1 cellular context compared by ENCODE assay signal in the genomic region with DNA sequence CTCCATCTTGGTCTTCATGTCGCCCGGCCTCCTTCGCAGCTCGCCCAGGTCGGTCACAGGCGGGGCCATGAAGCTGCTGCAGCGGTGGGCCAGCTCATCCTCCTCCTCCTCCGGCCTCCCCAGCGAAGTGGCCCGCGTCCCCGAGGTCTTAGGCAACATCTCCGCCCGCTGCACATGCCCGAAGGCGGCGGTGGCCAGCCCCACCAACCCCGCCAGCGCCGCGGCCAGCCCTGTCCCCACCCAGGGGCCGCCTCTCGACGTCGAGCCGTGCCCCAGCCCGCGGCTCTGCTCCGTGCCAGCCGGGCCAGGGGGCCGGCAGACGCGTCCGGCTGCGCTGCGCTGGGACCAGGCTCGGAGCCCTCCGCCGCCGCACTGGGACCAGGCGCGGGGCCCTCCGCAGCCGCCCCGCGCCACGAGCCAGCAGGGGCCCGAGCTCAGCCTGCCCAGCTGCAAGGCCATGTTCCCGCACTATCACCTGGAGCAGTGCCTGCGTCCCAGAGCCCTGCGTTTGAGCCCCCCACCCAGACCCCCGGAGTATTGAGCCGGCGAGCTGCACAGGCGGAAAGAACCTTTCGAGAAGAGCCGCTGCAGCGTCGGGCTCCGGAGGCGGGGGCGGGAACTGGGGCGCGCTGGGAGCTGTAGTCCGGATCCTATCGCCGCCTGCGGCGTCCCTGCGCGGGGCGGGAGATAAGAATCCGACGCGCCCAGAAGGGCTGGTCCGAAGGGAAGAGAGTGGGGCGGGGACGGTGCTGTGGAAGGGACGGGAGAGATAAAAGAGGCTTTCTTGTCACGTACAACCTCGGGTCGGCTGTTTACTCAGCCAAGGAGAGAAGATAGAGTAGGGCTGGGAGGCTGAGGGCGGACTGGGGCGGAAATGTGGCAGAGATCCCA.
A peak's percentile ranks its signal among the peaks of the same experiment; 100 is the strongest.
TF ChIP-seq lines count a peak whose summit lies in the region.

A gene (minus strand): TSS at position 566 of the 891 bp plus-strand sequence. CDS start 107 bp downstream, at position 459.

TF ChIP-seq in HepG2, 621 proteins besides CTCF, POLR2A, EP300 and RAD21 (continued from another document and continues in another):
- TF ChIP-seq, protein P1, sequence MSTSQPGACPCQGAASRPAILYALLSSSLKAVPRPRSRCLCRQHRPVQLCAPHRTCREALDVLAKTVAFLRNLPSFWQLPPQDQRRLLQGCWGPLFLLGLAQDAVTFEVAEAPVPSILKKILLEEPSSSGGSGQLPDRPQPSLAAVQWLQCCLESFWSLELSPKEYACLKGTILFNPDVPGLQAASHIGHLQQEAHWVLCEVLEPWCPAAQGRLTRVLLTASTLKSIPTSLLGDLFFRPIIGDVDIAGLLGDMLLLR (CRISPR knock-in tag; IDR thresholded peaks at IDR 0.05): no peak
- TF ChIP-seq MAZ (IDR thresholded peaks at IDR 0.05; ENCODE audit: borderline replicate concordance, low read depth, low read length) (peak; percentile 68; the same call in 1 of the 2 replicates), MAZ (CRISPR knock-in tag; IDR thresholded peaks at IDR 0.05; ENCODE audit: low read depth) (peak; percentile 71), PAF1 (CRISPR knock-in tag; IDR thresholded peaks at IDR 0.05) (no peak), ZNF264 (CRISPR knock-in tag; IDR thresholded peaks at IDR 0.05) (no peak), JUN (CRISPR knock-in tag; IDR thresholded peaks at IDR 0.05) (no peak), ZNF605 (CRISPR knock-in tag; IDR thresholded peaks at IDR 0.05) (peak; percentile 97), ZNF543 (CRISPR knock-in tag; IDR thresholded peaks at IDR 0.05) (no peak), HMG20A (CRISPR knock-in tag; IDR thresholded peaks at IDR 0.05; ENCODE audit: borderline replicate concordance) (peak; percentile 71; the same call in 1 of the 2 replicates), ZNF557 (CRISPR knock-in tag; IDR thresholded peaks at IDR 0.05) (no peak), GABPA (IDR thresholded peaks at IDR 0.05; ENCODE audit: low read depth, low read length) (peak; percentile 40; the same call in 1 of the 2 replicates), GABPA (CRISPR knock-in tag; IDR thresholded peaks at IDR 0.05; ENCODE audit: low read depth) (peak; percentile 80), MYNN (CRISPR knock-in tag; IDR thresholded peaks at IDR 0.05; ENCODE audit: low read depth) (no peak), FOXK1 (CRISPR knock-in tag; IDR thresholded peaks at IDR 0.05; ENCODE audit: borderline replicate concordance, low read depth) (peak; percentile 54; the same call in 1 of the 2 replicates), ZNF816 (CRISPR knock-in tag; IDR thresholded peaks at IDR 0.05; ENCODE audit: borderline replicate concordance) (peak; percentile 72; the same call in 1 of the 2 replicates), ZNF619 (CRISPR knock-in tag; IDR thresholded peaks at IDR 0.05) (no peak), HNRNPUL1 (IDR thresholded peaks at IDR 0.05; ENCODE audit: low read depth, low read length) (no peak), ZNF766 (CRISPR knock-in tag; IDR thresholded peaks at IDR 0.05; ENCODE audit: borderline replicate concordance) (no peak; the same call in 1 of the 2 replicates), ELF1 (CRISPR knock-in tag; IDR thresholded peaks at IDR 0.05) (peak; percentile 86), ZNF747 (CRISPR knock-in tag; IDR thresholded peaks at IDR 0.05; ENCODE audit: borderline replicate concordance) (peak; percentile 85; the same call in 1 of the 2 replicates), PHF8 (CRISPR knock-in tag; IDR thresholded peaks at IDR 0.05) (peak; percentile 80), SMYD3 (CRISPR knock-in tag; IDR thresholded peaks at IDR 0.05) (no peak; the same call in 1 of the 2 replicates), JARID2 (CRISPR knock-in tag; IDR thresholded peaks at IDR 0.05; ENCODE audit: insufficient replicate concordance) (no peak), GATAD1 (CRISPR knock-in tag; IDR thresholded peaks at IDR 0.05) (peak; percentile 62), ESRRA (CRISPR knock-in tag; IDR thresholded peaks at IDR 0.05; ENCODE audit: low read depth) (0 out of 2 replicates have a peak, but pooled peaks have one; percentile 11), ZBTB38 (CRISPR knock-in tag; IDR thresholded peaks at IDR 0.05) (peak; percentile 25; the same call in 1 of the 2 replicates), RNF2 (conservative IDR thresholded peaks at IDR 0.05; ENCODE audit: low read depth) (0 out of 2 replicates have a peak, but pooled peaks have one; percentile 33), PRMT3 (CRISPR knock-in tag; IDR thresholded peaks at IDR 0.05; ENCODE audit: borderline replicate concordance, low read depth) (no peak), AHR (CRISPR knock-in tag; IDR thresholded peaks at IDR 0.05) (0 out of 2 replicates have a peak, but pooled peaks have one; percentile 67)
- TF ChIP-seq, protein P2, sequence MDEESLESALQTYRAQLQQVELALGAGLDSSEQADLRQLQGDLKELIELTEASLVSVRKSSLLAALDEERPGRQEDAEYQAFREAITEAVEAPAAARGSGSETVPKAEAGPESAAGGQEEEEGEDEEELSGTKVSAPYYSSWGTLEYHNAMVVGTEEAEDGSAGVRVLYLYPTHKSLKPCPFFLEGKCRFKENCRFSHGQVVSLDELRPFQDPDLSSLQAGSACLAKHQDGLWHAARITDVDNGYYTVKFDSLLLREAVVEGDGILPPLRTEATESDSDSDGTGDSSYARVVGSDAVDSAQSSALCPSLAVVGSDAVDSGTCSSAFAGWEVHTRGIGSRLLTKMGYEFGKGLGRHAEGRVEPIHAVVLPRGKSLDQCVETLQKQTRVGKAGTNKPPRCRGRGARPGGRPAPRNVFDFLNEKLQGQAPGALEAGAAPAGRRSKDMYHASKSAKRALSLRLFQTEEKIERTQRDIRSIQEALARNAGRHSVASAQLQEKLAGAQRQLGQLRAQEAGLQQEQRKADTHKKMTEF (CRISPR knock-in tag; IDR thresholded peaks at IDR 0.05): peak; percentile 70
- TF ChIP-seq, protein P3, sequence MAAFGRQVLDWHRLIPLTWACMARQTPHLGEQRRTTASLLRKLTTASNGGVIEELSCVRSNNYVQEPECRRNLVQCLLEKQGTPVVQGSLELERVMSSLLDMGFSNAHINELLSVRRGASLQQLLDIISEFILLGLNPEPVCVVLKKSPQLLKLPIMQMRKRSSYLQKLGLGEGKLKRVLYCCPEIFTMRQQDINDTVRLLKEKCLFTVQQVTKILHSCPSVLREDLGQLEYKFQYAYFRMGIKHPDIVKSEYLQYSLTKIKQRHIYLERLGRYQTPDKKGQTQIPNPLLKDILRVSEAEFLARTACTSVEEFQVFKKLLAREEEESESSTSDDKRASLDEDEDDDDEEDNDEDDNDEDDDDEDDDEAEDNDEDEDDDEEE (CRISPR knock-in tag; IDR thresholded peaks at IDR 0.05): peak; percentile 40; the same call in 1 of the 2 replicates
- TF ChIP-seq, protein P4, sequence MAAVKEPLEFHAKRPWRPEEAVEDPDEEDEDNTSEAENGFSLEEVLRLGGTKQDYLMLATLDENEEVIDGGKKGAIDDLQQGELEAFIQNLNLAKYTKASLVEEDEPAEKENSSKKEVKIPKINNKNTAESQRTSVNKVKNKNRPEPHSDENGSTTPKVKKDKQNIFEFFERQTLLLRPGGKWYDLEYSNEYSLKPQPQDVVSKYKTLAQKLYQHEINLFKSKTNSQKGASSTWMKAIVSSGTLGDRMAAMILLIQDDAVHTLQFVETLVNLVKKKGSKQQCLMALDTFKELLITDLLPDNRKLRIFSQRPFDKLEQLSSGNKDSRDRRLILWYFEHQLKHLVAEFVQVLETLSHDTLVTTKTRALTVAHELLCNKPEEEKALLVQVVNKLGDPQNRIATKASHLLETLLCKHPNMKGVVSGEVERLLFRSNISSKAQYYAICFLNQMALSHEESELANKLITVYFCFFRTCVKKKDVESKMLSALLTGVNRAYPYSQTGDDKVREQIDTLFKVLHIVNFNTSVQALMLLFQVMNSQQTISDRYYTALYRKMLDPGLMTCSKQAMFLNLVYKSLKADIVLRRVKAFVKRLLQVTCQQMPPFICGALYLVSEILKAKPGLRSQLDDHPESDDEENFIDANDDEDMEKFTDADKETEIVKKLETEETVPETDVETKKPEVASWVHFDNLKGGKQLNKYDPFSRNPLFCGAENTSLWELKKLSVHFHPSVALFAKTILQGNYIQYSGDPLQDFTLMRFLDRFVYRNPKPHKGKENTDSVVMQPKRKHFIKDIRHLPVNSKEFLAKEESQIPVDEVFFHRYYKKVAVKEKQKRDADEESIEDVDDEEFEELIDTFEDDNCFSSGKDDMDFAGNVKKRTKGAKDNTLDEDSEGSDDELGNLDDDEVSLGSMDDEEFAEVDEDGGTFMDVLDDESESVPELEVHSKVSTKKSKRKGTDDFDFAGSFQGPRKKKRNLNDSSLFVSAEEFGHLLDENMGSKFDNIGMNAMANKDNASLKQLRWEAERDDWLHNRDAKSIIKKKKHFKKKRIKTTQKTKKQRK (IDR thresholded peaks at IDR 0.05; ENCODE audit: low read length): no peak
- TF ChIP-seq, protein P5, sequence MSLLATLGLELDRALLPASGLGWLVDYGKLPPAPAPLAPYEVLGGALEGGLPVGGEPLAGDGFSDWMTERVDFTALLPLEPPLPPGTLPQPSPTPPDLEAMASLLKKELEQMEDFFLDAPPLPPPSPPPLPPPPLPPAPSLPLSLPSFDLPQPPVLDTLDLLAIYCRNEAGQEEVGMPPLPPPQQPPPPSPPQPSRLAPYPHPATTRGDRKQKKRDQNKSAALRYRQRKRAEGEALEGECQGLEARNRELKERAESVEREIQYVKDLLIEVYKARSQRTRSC (CRISPR knock-in tag; IDR thresholded peaks at IDR 0.05; ENCODE audit: low read depth): no peak
- TF ChIP-seq, protein P6, sequence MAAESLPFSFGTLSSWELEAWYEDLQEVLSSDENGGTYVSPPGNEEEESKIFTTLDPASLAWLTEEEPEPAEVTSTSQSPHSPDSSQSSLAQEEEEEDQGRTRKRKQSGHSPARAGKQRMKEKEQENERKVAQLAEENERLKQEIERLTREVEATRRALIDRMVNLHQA (CRISPR knock-in tag; IDR thresholded peaks at IDR 0.05): no peak
- TF ChIP-seq, protein P7, sequence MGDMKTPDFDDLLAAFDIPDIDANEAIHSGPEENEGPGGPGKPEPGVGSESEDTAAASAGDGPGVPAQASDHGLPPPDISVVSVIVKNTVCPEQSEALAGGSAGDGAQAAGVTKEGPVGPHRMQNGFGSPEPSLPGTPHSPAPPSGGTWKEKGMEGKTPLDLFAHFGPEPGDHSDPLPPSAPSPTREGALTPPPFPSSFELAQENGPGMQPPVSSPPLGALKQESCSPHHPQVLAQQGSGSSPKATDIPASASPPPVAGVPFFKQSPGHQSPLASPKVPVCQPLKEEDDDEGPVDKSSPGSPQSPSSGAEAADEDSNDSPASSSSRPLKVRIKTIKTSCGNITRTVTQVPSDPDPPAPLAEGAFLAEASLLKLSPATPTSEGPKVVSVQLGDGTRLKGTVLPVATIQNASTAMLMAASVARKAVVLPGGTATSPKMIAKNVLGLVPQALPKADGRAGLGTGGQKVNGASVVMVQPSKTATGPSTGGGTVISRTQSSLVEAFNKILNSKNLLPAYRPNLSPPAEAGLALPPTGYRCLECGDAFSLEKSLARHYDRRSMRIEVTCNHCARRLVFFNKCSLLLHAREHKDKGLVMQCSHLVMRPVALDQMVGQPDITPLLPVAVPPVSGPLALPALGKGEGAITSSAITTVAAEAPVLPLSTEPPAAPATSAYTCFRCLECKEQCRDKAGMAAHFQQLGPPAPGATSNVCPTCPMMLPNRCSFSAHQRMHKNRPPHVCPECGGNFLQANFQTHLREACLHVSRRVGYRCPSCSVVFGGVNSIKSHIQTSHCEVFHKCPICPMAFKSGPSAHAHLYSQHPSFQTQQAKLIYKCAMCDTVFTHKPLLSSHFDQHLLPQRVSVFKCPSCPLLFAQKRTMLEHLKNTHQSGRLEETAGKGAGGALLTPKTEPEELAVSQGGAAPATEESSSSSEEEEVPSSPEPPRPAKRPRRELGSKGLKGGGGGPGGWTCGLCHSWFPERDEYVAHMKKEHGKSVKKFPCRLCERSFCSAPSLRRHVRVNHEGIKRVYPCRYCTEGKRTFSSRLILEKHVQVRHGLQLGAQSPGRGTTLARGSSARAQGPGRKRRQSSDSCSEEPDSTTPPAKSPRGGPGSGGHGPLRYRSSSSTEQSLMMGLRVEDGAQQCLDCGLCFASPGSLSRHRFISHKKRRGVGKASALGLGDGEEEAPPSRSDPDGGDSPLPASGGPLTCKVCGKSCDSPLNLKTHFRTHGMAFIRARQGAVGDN (CRISPR knock-in tag; IDR thresholded peaks at IDR 0.05): peak; percentile 81
- TF ChIP-seq, protein P8, sequence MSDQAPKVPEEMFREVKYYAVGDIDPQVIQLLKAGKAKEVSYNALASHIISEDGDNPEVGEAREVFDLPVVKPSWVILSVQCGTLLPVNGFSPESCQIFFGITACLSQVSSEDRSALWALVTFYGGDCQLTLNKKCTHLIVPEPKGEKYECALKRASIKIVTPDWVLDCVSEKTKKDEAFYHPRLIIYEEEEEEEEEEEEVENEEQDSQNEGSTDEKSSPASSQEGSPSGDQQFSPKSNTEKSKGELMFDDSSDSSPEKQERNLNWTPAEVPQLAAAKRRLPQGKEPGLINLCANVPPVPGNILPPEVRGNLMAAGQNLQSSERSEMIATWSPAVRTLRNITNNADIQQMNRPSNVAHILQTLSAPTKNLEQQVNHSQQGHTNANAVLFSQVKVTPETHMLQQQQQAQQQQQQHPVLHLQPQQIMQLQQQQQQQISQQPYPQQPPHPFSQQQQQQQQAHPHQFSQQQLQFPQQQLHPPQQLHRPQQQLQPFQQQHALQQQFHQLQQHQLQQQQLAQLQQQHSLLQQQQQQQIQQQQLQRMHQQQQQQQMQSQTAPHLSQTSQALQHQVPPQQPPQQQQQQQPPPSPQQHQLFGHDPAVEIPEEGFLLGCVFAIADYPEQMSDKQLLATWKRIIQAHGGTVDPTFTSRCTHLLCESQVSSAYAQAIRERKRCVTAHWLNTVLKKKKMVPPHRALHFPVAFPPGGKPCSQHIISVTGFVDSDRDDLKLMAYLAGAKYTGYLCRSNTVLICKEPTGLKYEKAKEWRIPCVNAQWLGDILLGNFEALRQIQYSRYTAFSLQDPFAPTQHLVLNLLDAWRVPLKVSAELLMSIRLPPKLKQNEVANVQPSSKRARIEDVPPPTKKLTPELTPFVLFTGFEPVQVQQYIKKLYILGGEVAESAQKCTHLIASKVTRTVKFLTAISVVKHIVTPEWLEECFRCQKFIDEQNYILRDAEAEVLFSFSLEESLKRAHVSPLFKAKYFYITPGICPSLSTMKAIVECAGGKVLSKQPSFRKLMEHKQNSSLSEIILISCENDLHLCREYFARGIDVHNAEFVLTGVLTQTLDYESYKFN (CRISPR knock-in tag; conservative IDR thresholded peaks at IDR 0.05): peak; percentile 81
- TF ChIP-seq, protein P9, sequence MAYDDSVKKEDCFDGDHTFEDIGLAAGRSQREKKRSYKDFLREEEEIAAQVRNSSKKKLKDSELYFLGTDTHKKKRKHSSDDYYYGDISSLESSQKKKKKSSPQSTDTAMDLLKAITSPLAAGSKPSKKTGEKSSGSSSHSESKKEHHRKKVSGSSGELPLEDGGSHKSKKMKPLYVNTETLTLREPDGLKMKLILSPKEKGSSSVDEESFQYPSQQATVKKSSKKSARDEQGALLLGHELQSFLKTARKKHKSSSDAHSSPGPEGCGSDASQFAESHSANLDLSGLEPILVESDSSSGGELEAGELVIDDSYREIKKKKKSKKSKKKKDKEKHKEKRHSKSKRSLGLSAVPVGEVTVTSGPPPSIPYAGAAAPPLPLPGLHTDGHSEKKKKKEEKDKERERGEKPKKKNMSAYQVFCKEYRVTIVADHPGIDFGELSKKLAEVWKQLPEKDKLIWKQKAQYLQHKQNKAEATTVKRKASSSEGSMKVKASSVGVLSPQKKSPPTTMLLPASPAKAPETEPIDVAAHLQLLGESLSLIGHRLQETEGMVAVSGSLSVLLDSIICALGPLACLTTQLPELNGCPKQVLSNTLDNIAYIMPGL (CRISPR knock-in tag; IDR thresholded peaks at IDR 0.05; ENCODE audit: borderline replicate concordance in 1 of 2, low read depth in 1 of 2): peak; percentile 39 to 81; a peak in 3 of 4 replicates
- TF ChIP-seq, protein P10, sequence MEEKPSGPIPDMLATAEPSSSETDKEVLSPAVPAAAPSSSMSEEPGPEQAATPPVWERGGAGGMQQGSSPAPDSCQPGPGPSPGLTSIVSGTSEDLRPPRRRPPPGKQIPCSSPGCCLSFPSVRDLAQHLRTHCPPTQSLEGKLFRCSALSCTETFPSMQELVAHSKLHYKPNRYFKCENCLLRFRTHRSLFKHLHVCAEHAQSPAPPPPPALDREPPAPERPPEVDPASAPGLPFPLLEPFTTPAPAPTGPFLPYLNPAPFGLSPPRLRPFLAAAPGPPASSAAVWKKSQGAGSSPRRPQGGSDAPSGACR (CRISPR knock-in tag; IDR thresholded peaks at IDR 0.05): 0 out of 2 replicates have a peak, but pooled peaks have one; percentile 63
